9 cellular contexts compared by ENCODE assay signal in the genomic region with DNA sequence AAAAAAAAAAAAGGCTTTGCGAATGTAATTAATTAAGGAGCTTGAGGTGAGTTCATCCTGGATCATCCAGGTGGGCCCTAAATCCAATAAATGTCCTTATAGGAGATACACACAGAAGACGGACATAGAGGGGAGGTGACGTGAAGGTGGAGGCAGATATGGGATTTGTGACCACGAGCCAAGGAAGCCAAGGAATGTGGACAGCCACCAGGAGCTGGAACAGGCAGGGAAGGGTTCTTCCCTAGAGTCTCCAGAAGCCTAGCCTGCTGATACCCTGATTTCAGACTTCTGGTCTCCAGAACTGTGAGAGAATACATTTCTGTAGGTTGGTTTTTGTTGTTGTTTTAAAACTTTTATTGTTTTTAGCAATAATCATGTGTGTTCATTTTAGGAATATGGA.
"Had no signal": no experiment of that assay in that cellular context is flagged by ENCODE, and none has a peak within 500 bp of the region (broad histone marks: within the 10 kb centered on the region; RNA-seq: fewer than 3 reads in every experiment).

No MANE protein-coding gene starts in this region.

- H3K9ac ChIP-seq: GM23248 had no signal

- DNase-seq: GM23248, GOT3, H7, H9, HCEC 1CT, HFFc6 had no signal

- H3K27ac ChIP-seq: GM23248 had no signal

- H3K4me2 ChIP-seq: GM23338 had no signal

- ATAC-seq: GM23338, HCT116 had no signal

- H3K4me3 ChIP-seq: GM23248, GM23338, HAP-1 had no signal

- H2AFZ ChIP-seq: GM23248, GM23338 had no signal

- H3K4me1 ChIP-seq: HAP-1 had no signal

- H3K27ac Mint-ChIP-seq: GM23338, H9, HFFc6 had no signal

- H3K4me3 Mint-ChIP-seq: GM23338, H9, HFFc6 had no signal

- H3K9me3 ChIP-seq: HAP-1 had no signal

- H3K36me3 ChIP-seq: HAP-1 had no signal

- H3K9me3 Mint-ChIP-seq: GM23338, H9, HFFc6 had no signal
